20 cellular contexts compared by ENCODE assay signal in the genomic region with DNA sequence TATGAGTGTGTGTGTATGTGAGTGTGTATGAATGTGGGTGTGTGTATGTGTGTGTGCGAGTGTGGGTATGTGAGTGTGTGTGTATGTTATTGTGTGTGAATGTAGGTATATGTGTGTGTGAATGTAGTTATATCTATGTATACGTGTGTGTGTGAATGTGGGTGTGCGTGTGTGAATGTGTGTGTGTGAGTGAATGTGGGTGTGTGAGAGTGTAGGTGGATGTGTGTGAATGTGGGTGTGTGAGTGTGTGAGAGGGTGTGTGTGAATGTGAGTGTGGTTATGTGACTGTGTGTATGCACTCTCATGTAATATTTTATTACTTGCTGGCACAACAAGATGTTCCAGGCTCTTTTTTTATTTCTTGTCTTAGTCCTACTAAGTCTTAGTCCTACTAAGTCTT.
"Had no signal": no experiment of that assay in that cellular context is flagged by ENCODE, and none has a peak within 500 bp of the region (broad histone marks: within the 10 kb centered on the region; RNA-seq: fewer than 3 reads in every experiment).

No MANE protein-coding gene starts in this region.

- H3K4me3 ChIP-seq: MG63, SJSA1, SK-N-MC had no signal

- H3K4me1 ChIP-seq: SJSA1 had no signal

- H3K27me3 ChIP-seq: SJSA1 had no signal

- H3K27ac ChIP-seq: SJSA1, SK-N-MC had no signal

- DNase-seq: KBM-7, MG63, NCI-H1092, NCI-H1105 treated with DMSO at 0.1 percent for 48 hours, NCI-H1417 treated with DMSO at 0.1 percent for 48 hours, NCI-H146, NCI-H1694 treated with DMSO at 0.1 percent for 48 hours, NCI-H1930, NCI-H2081, NCI-H2107, NCI-H2227 treated with DMSO at 0.1 percent for 48 hours, NCI-H524, NCI-H526 treated with DMSO at 0.1 percent for 48 hours, NCI-H748 treated with DMSO at 0.1 percent for 48 hours, Right ventricle myocardium superior, RPMI8226, SIG-M5 had no signal

- H3K36me3 ChIP-seq: MG63, SJSA1 had no signal

- FAIRE-seq: RCC 7860 had no signal

- H3K9me3 ChIP-seq: MG63, SJSA1 had no signal
